ENCODE assay signal across 1 cellular context in genomic region chr12:13241833-13242232, GRCh38.
TF ChIP-seq lines count a peak whose summit lies in the region.

No MANE protein-coding gene starts in this region.

TF ChIP-seq in HepG2, 621 proteins besides CTCF, POLR2A, EP300 and RAD21:
- peak; percentile 97 for TF ChIP-seq ZNF564 (CRISPR knock-in tag; IDR thresholded peaks at IDR 0.05)
- TF ChIP-seq FOSL2 (CRISPR knock-in tag; IDR thresholded peaks at IDR 0.05): peak; percentile 67
- no peak for TF ChIP-seq NR1H2 (CRISPR knock-in tag; IDR thresholded peaks at IDR 0.05; ENCODE audit: borderline replicate concordance, low read depth)
